Comparison of ENCODE assay signal across 28 cellular contexts in genomic region chr1:115213130-115213529, GRCh38.
"Had no signal": no experiment of that assay in that cellular context is flagged by ENCODE, and none has a peak within 500 bp of the region (broad histone marks: within the 10 kb centered on the region; RNA-seq: fewer than 3 reads in every experiment).

No MANE protein-coding gene starts in this region.

- H3K4me3 ChIP-seq: colonic mucosa, coronary artery, dorsolateral prefrontal cortex, esophagus muscularis mucosa, esophagus squamous epithelium, gastrocnemius medialis, gastroesophageal sphincter, heart left ventricle, heart right ventricle had no signal

- H3K27me3 ChIP-seq: colonic mucosa, dorsolateral prefrontal cortex, esophagus muscularis mucosa, esophagus squamous epithelium, foreskin keratinocyte, gastrocnemius medialis, gastroesophageal sphincter, heart left ventricle, heart right ventricle had no signal

- H3K27ac ChIP-seq: colonic mucosa, coronary artery, dorsolateral prefrontal cortex, epithelial cell of prostate, esophagus muscularis mucosa, esophagus squamous epithelium, foreskin keratinocyte, gastrocnemius medialis, gastroesophageal sphincter, heart left ventricle, heart right ventricle had no signal

- ATAC-seq: effector memory CD8-positive, alpha-beta T cell; esophagus mucosa; foreskin keratinocyte; gastrocnemius medialis; gastroesophageal sphincter; heart left ventricle; heart right ventricle had no signal

- H3K9me3 ChIP-seq: colonic mucosa, esophagus muscularis mucosa, esophagus squamous epithelium, gastrocnemius medialis, gastroesophageal sphincter, heart left ventricle, heart right ventricle had no signal

- FAIRE-seq: colon, endometrium, endothelial cell of umbilical vein, frontal cortex had no signal

- H3K36me3 ChIP-seq: colonic mucosa, esophagus muscularis mucosa, esophagus squamous epithelium, gastrocnemius medialis, gastroesophageal sphincter, heart left ventricle, heart right ventricle had no signal

- DNase-seq: colonic mucosa; cortex of kidney; dermis blood vessel endothelial cell; dorsolateral prefrontal cortex; effector CD4-positive, alpha-beta T cell; effector CD8-positive, alpha-beta T cell; effector memory CD4-positive, alpha-beta T cell; effector memory CD8-positive, alpha-beta T cell; endodermal cell; erythroblast; esophagus squamous epithelium; foreskin fibroblast; foreskin keratinocyte; foreskin melanocyte; gastrocnemius medialis; glutamatergic neuron; head of caudate nucleus; heart left ventricle; heart right ventricle had no signal

- H3K4me1 ChIP-seq: colonic mucosa, esophagus squamous epithelium, gastrocnemius medialis, gastroesophageal sphincter had no signal
